Comparison of ENCODE assay signal across 14 cellular contexts in genomic region chr7:116355423-116355765, GRCh38.
DNase-seq lines count a peak whose midpoint lies in the region; ATAC-seq and TF ChIP-seq lines count a peak whose summit lies in the region.
"Had no signal": no experiment of that assay in that cellular context is flagged by ENCODE, and none has a peak within 500 bp of the region (broad histone marks: within the 10 kb centered on the region; RNA-seq: fewer than 3 reads in every experiment).

No MANE protein-coding gene starts in this region.

- H3K9me3 ChIP-seq in HCT116 (ENCODE audit: control insufficient read depth in 1 of 2, insufficient read depth in 1 of 2, low read depth in 1 of 2, low read length in 2 of 2) (no peaks in the 10 kb centered on the region), body of pancreas (no peaks in the 10 kb centered on the region), right lobe of liver (no peaks in the 10 kb centered on the region)

- H3K4me2 ChIP-seq in HCT116 (ENCODE audit: low read length) = peak overlapping the region; percentile 76

- POLR2A ChIA-PET in HCT116 (lab: Charles Lee) = no interaction called here

- no peak for TF ChIP-seq CTCF in HCT116 (IDR thresholded peaks at IDR 0.05 in 2 of 3, conservative IDR thresholded peaks at IDR 0.05 in 1 of 3; ENCODE audit: borderline replicate concordance in 1 of 3, insufficient read depth in 1 of 3, low read depth in 2 of 3, low read length in 2 of 3)
- no peak for TF ChIP-seq CTCF in body of pancreas (IDR thresholded peaks at IDR 0.05)
- TF ChIP-seq CTCF in right lobe of liver (IDR thresholded peaks at IDR 0.05) = no peak

- peak overlapping the region; percentile 65 for H3K9ac ChIP-seq in HCT116 (ENCODE audit: low read length)

- no peaks in the 10 kb centered on the region for H3K79me2 ChIP-seq in HCT116 (ENCODE audit: insufficient read depth, low read length)

- no peaks in the 10 kb centered on the region for H4K20me1 ChIP-seq in HCT116 (ENCODE audit: insufficient read depth)

- 55 to 62% methylated on average over 3 of the region's 3 CpGs for WGBS in body of pancreas, 2 donors
- WGBS in right lobe of liver (ENCODE audit: insufficient coverage, low coverage, low lambda C conversion rate, missing lambda C conversion rate) = 32% methylated on average over 3 of the region's 3 CpGs

- CTCF ChIA-PET in HCT116 (lab: Charles Lee) = no interaction called here

- intact Hi-C loops in HCT116 (cut with micrococcal nuclease) = loop anchor here (1.0 to 10.0 kb wide), 6 partner anchors 38 to 229 kb away; partner anchors contain the start of gene CAV1
- intact Hi-C loops in body of pancreas (cut with DNase I) = no loop called here
- intact Hi-C loops in right lobe of liver (cut with DNase I) = no loop called here

- BruUV-seq in HCT116 (replicated peaks; lab: Mats Ljungman, UMichigan) = TSS peak; percentile 89

- H3K4me1 ChIP-seq in HCT116 (ENCODE audit: control insufficient read depth in 1 of 2, insufficient read depth in 2 of 2, low read length in 2 of 2) (peaks cover 61 to 66% of the 10 kb centered on the region in 2 experiments), body of pancreas (peaks cover 46% of the 10 kb centered on the region), right lobe of liver (peaks cover 0 to 40% (median 22%) of the 10 kb centered on the region in 4 donors)

- ATAC-seq in HCT116 (no peak), body of pancreas (no peak), right lobe of liver (no peak), GM21619 (IDR thresholded peaks at IDR 0.05; ENCODE audit: unreplicated experiment) (no peak)
- ATAC-seq: activated CD8-positive, alpha-beta T cell treated with anti-CD3 and anti-CD28 coated beads, Interleukin-2, amount 10 ng/mL, durations not matched to agents 7 days and 5 days; T-helper 17 cell had no signal

- H3K27me3 ChIP-seq in HCT116 (ENCODE audit: insufficient read depth, low read length) (no peaks in the 10 kb centered on the region), body of pancreas (no peaks in the 10 kb centered on the region), right lobe of liver (no peaks in the 10 kb centered on the region)

- H3K36me3 ChIP-seq in HCT116 (ENCODE audit: control insufficient read depth in 1 of 2, insufficient read depth in 2 of 2, low read length in 2 of 2) (peaks cover 0 to 2% of the 10 kb centered on the region in 2 experiments; a peak in 1 of 4 replicates), body of pancreas (replicated peaks in 1 of 2; ENCODE audit: insufficient read depth in 1 of 2, low read depth in 2 of 2) (no peaks in the 10 kb centered on the region), right lobe of liver (no peaks in the 10 kb centered on the region)

- no peak for TF ChIP-seq POLR2A in HCT116 (IDR thresholded peaks at IDR 0.05; ENCODE audit: borderline replicate concordance, extremely low read depth, insufficient read depth, insufficient read length)
- TF ChIP-seq POLR2A in body of pancreas (IDR thresholded peaks at IDR 0.05) = no peak
- no peak for TF ChIP-seq POLR2A in right lobe of liver (IDR thresholded peaks at IDR 0.05)

- DNase-seq in HCT116 (ENCODE audit: low read depth, low spot score) = no peak
- DNase-seq in body of pancreas = no peak
- DNase-seq in right lobe of liver = no peak
- DNase-seq in NCI-H2029 (lab: John Stamatoyannopoulos, UW) = no peak
- DNase-seq in HUDEP-2 (lab: John Stamatoyannopoulos, UW; ENCODE audit: unreplicated experiment in 76 of 76) = no peak
- DNase-seq in caudate nucleus (lab: John Stamatoyannopoulos, UW) = no peak
- DNase-seq: activated CD8-positive, alpha-beta T cell treated with anti-CD3 and anti-CD28 coated beads, Interleukin-2, amount 10 ng/mL, durations not matched to agents 7 days and 5 days; CD4-positive, alpha-beta memory T cell; effector CD4-positive, alpha-beta T cell; NCI-H146; occipital lobe; T-helper 17 cell had no signal

- H3K9me2 ChIP-seq in HCT116 (ENCODE audit: insufficient read depth) = no peaks in the 10 kb centered on the region

- no peak overlapping the region for H2AFZ ChIP-seq in HCT116 (ENCODE audit: low read depth, low read length, poor library complexity, severe bottlenecking)

- H3K4me3 ChIP-seq in HCT116 (replicated peaks in 1 of 2; ENCODE audit: low read depth in 1 of 2, low read length in 2 of 2) = peak overlapping the region; percentile 15 to 41; a peak in 3 of 4 replicates
- H3K4me3 ChIP-seq in body of pancreas = no peak overlapping the region
- no peak overlapping the region for H3K4me3 ChIP-seq in right lobe of liver
- no peak overlapping the region for H3K4me3 ChIP-seq in skin epidermis

- RAD21 ChIA-PET in HCT116 (lab: Charles Lee; ENCODE audit: low non-redundant PET in 1 of 2, low total read pairs in 2 of 2, uncharacterized antibody in 2 of 2, unreplicated experiment in 2 of 2) = no interaction called here

- peak overlapping the region; percentile 89 for H3K27ac ChIP-seq in HCT116 (ENCODE audit: low read depth, low read length)
- H3K27ac ChIP-seq in body of pancreas = peak overlapping the region; percentile 51 to 84 (median 80)
- peak overlapping the region; percentile 44 to 69 (median 68) for H3K27ac ChIP-seq in right lobe of liver
- peak overlapping the region in 16 of 21 experiments; percentile 33 to 87 (median 75) for H3K27ac ChIP-seq in skin epidermis
- no peak overlapping the region for H3K27ac ChIP-seq in caudate nucleus (ENCODE audit: low read depth, low read length)

- no peak for TF ChIP-seq RAD21 in HCT116 (IDR thresholded peaks at IDR 0.05; ENCODE audit: low read depth)

TF ChIP-seq in HCT116, 20 proteins besides CTCF, POLR2A, EP300 and RAD21:
- TF ChIP-seq, protein P1, sequence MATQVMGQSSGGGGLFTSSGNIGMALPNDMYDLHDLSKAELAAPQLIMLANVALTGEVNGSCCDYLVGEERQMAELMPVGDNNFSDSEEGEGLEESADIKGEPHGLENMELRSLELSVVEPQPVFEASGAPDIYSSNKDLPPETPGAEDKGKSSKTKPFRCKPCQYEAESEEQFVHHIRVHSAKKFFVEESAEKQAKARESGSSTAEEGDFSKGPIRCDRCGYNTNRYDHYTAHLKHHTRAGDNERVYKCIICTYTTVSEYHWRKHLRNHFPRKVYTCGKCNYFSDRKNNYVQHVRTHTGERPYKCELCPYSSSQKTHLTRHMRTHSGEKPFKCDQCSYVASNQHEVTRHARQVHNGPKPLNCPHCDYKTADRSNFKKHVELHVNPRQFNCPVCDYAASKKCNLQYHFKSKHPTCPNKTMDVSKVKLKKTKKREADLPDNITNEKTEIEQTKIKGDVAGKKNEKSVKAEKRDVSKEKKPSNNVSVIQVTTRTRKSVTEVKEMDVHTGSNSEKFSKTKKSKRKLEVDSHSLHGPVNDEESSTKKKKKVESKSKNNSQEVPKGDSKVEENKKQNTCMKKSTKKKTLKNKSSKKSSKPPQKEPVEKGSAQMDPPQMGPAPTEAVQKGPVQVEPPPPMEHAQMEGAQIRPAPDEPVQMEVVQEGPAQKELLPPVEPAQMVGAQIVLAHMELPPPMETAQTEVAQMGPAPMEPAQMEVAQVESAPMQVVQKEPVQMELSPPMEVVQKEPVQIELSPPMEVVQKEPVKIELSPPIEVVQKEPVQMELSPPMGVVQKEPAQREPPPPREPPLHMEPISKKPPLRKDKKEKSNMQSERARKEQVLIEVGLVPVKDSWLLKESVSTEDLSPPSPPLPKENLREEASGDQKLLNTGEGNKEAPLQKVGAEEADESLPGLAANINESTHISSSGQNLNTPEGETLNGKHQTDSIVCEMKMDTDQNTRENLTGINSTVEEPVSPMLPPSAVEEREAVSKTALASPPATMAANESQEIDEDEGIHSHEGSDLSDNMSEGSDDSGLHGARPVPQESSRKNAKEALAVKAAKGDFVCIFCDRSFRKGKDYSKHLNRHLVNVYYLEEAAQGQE (IDR thresholded peaks at IDR 0.05; ENCODE audit: low read depth) = no peak
- peak; percentile 1 for TF ChIP-seq TCF7L2 (IDR thresholded peaks at IDR 0.05; ENCODE audit: borderline replicate concordance, extremely low read depth, insufficient read depth, insufficient read length)

Comparison
In these comparisons a context has a peak if more than half of its experiments do, and no peak if none do; other contexts are left out.
1. H3K4me3 ChIP-seq: peak in HCT116 (2 of 2); none in body of pancreas (0 of 2), right lobe of liver (0 of 3) and skin epidermis (0 of 7).